22 cellular contexts compared by ENCODE assay signal in the genomic region with DNA sequence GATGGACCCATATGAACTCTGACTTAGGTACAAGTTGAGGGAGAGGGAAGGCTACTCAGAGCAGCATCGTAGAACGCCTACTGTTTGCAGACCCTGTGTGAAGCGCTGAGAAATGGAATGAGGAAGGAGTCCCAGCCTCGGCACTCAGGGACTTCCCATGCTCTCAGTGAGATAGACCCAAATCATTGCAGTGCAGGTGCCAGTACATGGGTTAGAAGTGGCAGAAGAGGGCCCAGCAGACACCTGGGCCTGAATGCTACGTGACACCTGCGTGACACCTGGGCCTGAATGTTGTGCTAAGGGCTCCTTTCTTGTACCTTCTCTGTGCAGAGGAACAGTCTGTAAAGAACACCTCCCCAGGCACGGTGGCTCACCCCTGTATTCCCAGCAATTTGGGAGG. TPM values are rescaled to one million over a fixed set of nuclear protein-coding genes. Genes with fewer than 3 reads are reported as not detected.
DNase-seq lines count a peak whose midpoint lies in the region; ATAC-seq, FAIRE-seq and TF ChIP-seq lines count a peak whose summit lies in the region.
"Had no signal": no experiment of that assay in that cellular context is flagged by ENCODE, and none has a peak within 500 bp of the region (broad histone marks: within the 10 kb centered on the region; RNA-seq: fewer than 3 reads in every experiment).

No MANE protein-coding gene starts in this region.

- H2AFZ ChIP-seq in PC-9, result no peak overlapping the region

- no peaks in the 10 kb centered on the region for H4K20me1 ChIP-seq in PC-9 (ENCODE audit: insufficient read depth)

- H3F3A ChIP-seq in PC-9 (ENCODE audit: insufficient read depth, low read depth), result peaks cover 53% of the 10 kb centered on the region; the same call in 1 of the 2 replicates

- peaks cover 19% of the 10 kb centered on the region for H3K79me2 ChIP-seq in PC-9 (ENCODE audit: low read depth)

- no peaks in the 10 kb centered on the region for H3K9me2 ChIP-seq in PC-9 (ENCODE audit: insufficient read depth)

- in situ Hi-C loops in gastrocnemius medialis (cut with MboI; ENCODE audit: low sequenced_read_pairs in 4 of 4), result no loop called here

- intact Hi-C loops in gastrocnemius medialis (cut with DNase I; ENCODE audit: low total_unique reads), result no loop called here
- intact Hi-C loops in PC-9 (cut with micrococcal nuclease; ENCODE audit: unreplicated experiment), result loop anchor here (10.0 kb wide), 1 partner anchor 277 kb away; a partner anchor contains a TSS
- intact Hi-C loops in sciatic nerve (cut with DNase I), result no loop called here
- intact Hi-C loops in upper lobe of right lung (cut with DNase I), result no loop called here

- no peaks in the 10 kb centered on the region for H3K36me3 ChIP-seq in bronchial epithelial cell (ENCODE audit: control insufficient read depth, insufficient read depth, low read length)
- no peaks in the 10 kb centered on the region for H3K36me3 ChIP-seq in gastrocnemius medialis
- H3K36me3 ChIP-seq in PC-9 (ENCODE audit: low read depth), result no peaks in the 10 kb centered on the region
- H3K36me3 ChIP-seq in upper lobe of right lung, result no peaks in the 10 kb centered on the region
- H3K36me3 ChIP-seq: BE2C, Peyer's patch had no signal

- DNase-seq in CD1c-positive myeloid dendritic cell (ENCODE audit: extremely low spot score), result peak; percentile 43
- peak; percentile 24 for DNase-seq in NAMALWA (ENCODE audit: low spot score)
- no peak for DNase-seq in bronchial epithelial cell (ENCODE audit: low read depth)
- DNase-seq in gastrocnemius medialis, result no peak
- DNase-seq in PC-9, result no peak
- DNase-seq in sciatic nerve (ENCODE audit: low spot score), result no peak
- DNase-seq in upper lobe of right lung, result no peak
- DNase-seq: 8988T, ACHN, BE2C, DMS153, KBM-7, NCI-H2029, NCI-H446, NCI-H524 treated with DMSO at 0.1 percent for 48 hours, NCI-H774, Peyer's patch, SIG-M5 had no signal

- H3K4me2 ChIP-seq in PC-9, result no peak overlapping the region

- H3K9me3 ChIP-seq in gastrocnemius medialis (no peaks in the 10 kb centered on the region), PC-9 (ENCODE audit: insufficient read depth, low read depth) (no peaks in the 10 kb centered on the region), upper lobe of right lung (no peaks in the 10 kb centered on the region)
- H3K9me3 ChIP-seq: BE2C, Peyer's patch had no signal

- H3K4me3 ChIP-seq in bronchial epithelial cell (ENCODE audit: low read depth, low read length), result no peak overlapping the region
- H3K4me3 ChIP-seq in gastrocnemius medialis, result no peak overlapping the region
- H3K4me3 ChIP-seq in PC-9, result no peak overlapping the region
- no peak overlapping the region for H3K4me3 ChIP-seq in upper lobe of right lung
- H3K4me3 ChIP-seq: Peyer's patch, SK-N-MC had no signal

- TF ChIP-seq POLR2A in gastrocnemius medialis (IDR thresholded peaks at IDR 0.05), result no peak

- ATAC-seq in gastrocnemius medialis (no peak), HG02884 (IDR thresholded peaks at IDR 0.05; ENCODE audit: unreplicated experiment) (no peak), sciatic nerve (no peak), upper lobe of right lung (no peak)

- H3K27ac ChIP-seq in gastrocnemius medialis (peak overlapping the region; percentile 91 to 97 (median 92)), PC-9 (no peak overlapping the region), upper lobe of right lung (no peak overlapping the region)
- H3K27ac ChIP-seq: Peyer's patch, SK-N-MC had no signal

- H3K4me1 ChIP-seq in gastrocnemius medialis (peaks cover 30 to 38% of the 10 kb centered on the region in 2 donors), PC-9 (replicated peaks; ENCODE audit: insufficient read depth) (peaks cover 17% of the 10 kb centered on the region), upper lobe of right lung (peaks cover 15% of the 10 kb centered on the region)
- H3K4me1 ChIP-seq: BE2C had no signal

- CTCF ChIA-PET in PC-9 (lab: Charles Lee), result no interaction called here

- peaks cover 9% of the 10 kb centered on the region for H3K27me3 ChIP-seq in bronchial epithelial cell (ENCODE audit: control insufficient read depth, insufficient read depth, low read length)
- H3K27me3 ChIP-seq in gastrocnemius medialis, result no peaks in the 10 kb centered on the region
- no peaks in the 10 kb centered on the region for H3K27me3 ChIP-seq in PC-9 (ENCODE audit: insufficient read depth, low read depth)
- H3K27me3 ChIP-seq in upper lobe of right lung, result peaks cover 30% of the 10 kb centered on the region

- no TSS peak for BruUV-seq in PC-9 (replicated peaks; lab: Mats Ljungman, UMichigan)

- FAIRE-seq in bronchial epithelial cell (lab: Jason Lieb, UNC), result peak; percentile 28
- FAIRE-seq: H54, HTR-8/SVneo had no signal

- POLR2A ChIA-PET in PC-9 (lab: Charles Lee; ENCODE audit: unreplicated experiment), result no interaction called here

- TF ChIP-seq CTCF in bronchial epithelial cell (IDR thresholded peaks at IDR 0.05; ENCODE audit: insufficient read depth, low read length, severe bottlenecking), result no peak
- TF ChIP-seq CTCF in gastrocnemius medialis (IDR thresholded peaks at IDR 0.05 in 4 of 5, conservative IDR thresholded peaks at IDR 0.05 in 1 of 5), result no peak
- TF ChIP-seq CTCF in PC-9 (conservative IDR thresholded peaks at IDR 0.05), result no peak
- TF ChIP-seq CTCF in upper lobe of right lung (IDR thresholded peaks at IDR 0.05), result no peak

RNA-seq across cellular contexts. Expression of a gene that starts 2.6 kb away (rescaled TPM):
- total RNA-seq in bronchial epithelial cell, result 1.1 and 5.6 TPM in 2 replicates
- total RNA-seq in gastrocnemius medialis, result 10 to 100 TPM in 1 of 4 donors, 1 to 10 TPM in 3; 6.0 to 20.0 (median 8.9) TPM
- 35.5 and 39.7 TPM in 2 replicates for total RNA-seq in PC-9 (2021)
- 24.2 TPM for total RNA-seq in sciatic nerve
- 29.8 TPM for total RNA-seq in upper lobe of right lung

Comparison
In these comparisons a context has a peak if more than half of its experiments do, and no peak if none do; other contexts are left out.
1. DNase-seq: peak in CD1c-positive myeloid dendritic cell (single experiment) and NAMALWA (single experiment); none in bronchial epithelial cell (single experiment), gastrocnemius medialis (0 of 2), PC-9 (0 of 2), sciatic nerve (single experiment) and upper lobe of right lung (single experiment).
2. H3K27ac ChIP-seq: peak in gastrocnemius medialis (4 of 4); none in PC-9 (single experiment) and upper lobe of right lung (single experiment).